8 cellular contexts compared by ENCODE assay signal in genomic region chr12:51951199-51951842, GRCh38. TPM values are rescaled to one million over a fixed set of nuclear protein-coding genes. Genes with fewer than 3 reads are reported as not detected.
DNase-seq lines count a peak whose midpoint lies in the region; ATAC-seq and TF ChIP-seq lines count a peak whose summit lies in the region.

Gene ACVR1B, plus strand, starts transcription at chr12:51951699. Its CDS starts 45 bp downstream, at chr12:51951744.

- ATAC-seq in HG02759 (IDR thresholded peaks at IDR 0.05; ENCODE audit: unreplicated experiment) (peak; percentile 92), left cardiac atrium (peak; percentile 94 to 95)

- H3K27ac Mint-ChIP-seq in type B pancreatic cell, result peak within 1 kb of the TSS; percentile 88

- intact Hi-C loops in left cardiac atrium (cut with DNase I) (no loop called here), posterior vena cava (cut with DNase I) (no loop called here)

- peak; percentile 31 for DNase-seq in GM04503 (ENCODE audit: low read depth)
- DNase-seq in NCI-H1694 (lab: John Stamatoyannopoulos, UW), result peak; percentile 61
- DNase-seq in T-helper 1 cell, result peak; percentile 83 to 89 (median 87)
- DNase-seq in amniotic epithelial cell (ENCODE audit: low read depth), result peak; percentile 91
- peak; percentile 95 for DNase-seq in left cardiac atrium
- peak; percentile 97 for DNase-seq in posterior vena cava (ENCODE audit: low spot score)
- DNase-seq in type B pancreatic cell (ENCODE audit: extremely low spot score, unreplicated experiment), result peak; percentile 92

- peaks cover 23% of the 10 kb centered on the region for H3K27me3 Mint-ChIP-seq in type B pancreatic cell

- no peaks in the 10 kb centered on the region for H3K36me3 Mint-ChIP-seq in type B pancreatic cell

- no peaks in the 10 kb centered on the region for H3K9me3 Mint-ChIP-seq in type B pancreatic cell

- peaks cover 45% of the 10 kb centered on the region for H3K4me1 Mint-ChIP-seq in type B pancreatic cell (ENCODE audit: unreplicated experiment)

- peak within 1 kb of the TSS; percentile 97 for H3K4me3 Mint-ChIP-seq in type B pancreatic cell

- no peak for TF ChIP-seq CTCF in type B pancreatic cell (conservative IDR thresholded peaks at IDR 0.05)

RNA-seq across cellular contexts. Expression of gene ACVR1B, which starts in this region (rescaled TPM):
- 10 to 100 TPM; 13.0 to 19.3 TPM for total RNA-seq in left cardiac atrium
- 10 to 100 TPM; 20.0 to 22.4 TPM for total RNA-seq in posterior vena cava
- 36.0 and 36.1 TPM in 2 replicates for total RNA-seq in type B pancreatic cell (ENCODE audit: low replicate concordance)

Comparison
In these comparisons a context has a peak if more than half of its experiments do, and no peak if none do; other contexts are left out.
1. Peak in every context shown above with its lines: DNase-seq and ATAC-seq.
2. DNase-seq: peak in every context shown above with its lines; median percentile 97 in posterior vena cava; 95 in left cardiac atrium; 92 in type B pancreatic cell; 91 in amniotic epithelial cell; 87 in T-helper 1 cell; 61 in NCI-H1694; 31 in GM04503.